In the genomic region with DNA sequence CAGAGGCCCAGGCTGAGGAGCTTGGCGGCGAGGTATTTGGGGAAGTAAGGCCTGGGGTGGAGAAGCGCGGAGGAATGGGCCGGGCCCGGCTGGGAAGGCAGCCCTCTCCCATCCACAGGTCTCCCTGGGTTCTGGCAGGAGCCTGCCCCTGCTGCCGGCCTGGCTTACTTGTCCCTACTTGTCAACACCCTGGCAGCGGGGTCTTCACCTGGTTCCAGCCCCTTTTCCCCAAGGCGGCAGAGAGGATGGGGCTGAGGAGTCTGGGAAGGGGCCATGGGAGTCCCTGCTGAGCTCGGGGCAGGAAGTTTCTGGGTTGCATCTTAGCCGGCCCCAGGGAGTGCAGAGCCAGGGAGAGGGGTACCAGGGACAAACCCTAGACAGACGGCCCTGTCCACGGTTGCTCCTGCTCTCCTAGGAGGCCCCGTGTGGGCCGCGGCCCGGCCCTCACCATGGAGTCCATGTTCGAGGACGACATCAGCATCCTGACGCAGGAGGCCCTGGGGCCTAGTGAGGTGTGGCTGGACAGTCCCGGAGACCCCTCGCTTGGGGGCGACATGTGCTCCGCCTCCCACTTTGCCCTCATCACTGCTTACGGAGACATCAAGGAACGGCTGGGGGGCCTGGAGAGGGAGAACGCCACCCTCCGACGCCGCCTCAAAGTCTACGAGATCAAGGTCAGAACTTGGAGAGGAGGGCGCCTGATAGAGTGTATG, we compare ENCODE assay signal across 10 cellular contexts. TPM values are rescaled to one million over a fixed set of nuclear protein-coding genes. Genes with fewer than 3 reads are reported as not detected.
DNase-seq lines count a peak whose midpoint lies in the region; ATAC-seq, FAIRE-seq and TF ChIP-seq lines count a peak whose summit lies in the region.
"Had no signal": no experiment of that assay in that cellular context is flagged by ENCODE, and none has a peak within 500 bp of the region (broad histone marks: within the 10 kb centered on the region; RNA-seq: fewer than 3 reads in every experiment).

No MANE protein-coding gene starts in this region.

- no peak overlapping the region for H3T11ph ChIP-seq in H9 (ENCODE audit: low read length)

- H2BK15ac ChIP-seq in H9 (ENCODE audit: low read depth, low read length): no peak overlapping the region

- no peak overlapping the region for H3K9ac ChIP-seq in H9 (ENCODE audit: extremely low read depth, insufficient read length, low read length)

- H3K36me3 ChIP-seq in mucosa of descending colon (ENCODE audit: low read depth): no peaks in the 10 kb centered on the region

- H2AK5ac ChIP-seq in H9 (ENCODE audit: insufficient read length, low read length): no peak overlapping the region

- WGBS in H9 (ENCODE audit: extremely low coverage, insufficient read length, low lambda C conversion rate): no CpG with 5 or more reads among the region's 32 CpGs

- H3K56ac ChIP-seq in H9 (ENCODE audit: insufficient read length, low read depth, low read length): no peak overlapping the region

- H3K4me1 Mint-ChIP-seq in H9: peaks cover 23 to 39% of the 10 kb centered on the region in 2 experiments

- H2BK5ac ChIP-seq in H9 (ENCODE audit: insufficient read length, low read length): no peak overlapping the region

- H3K9me3 Mint-ChIP-seq in H9: no peaks in the 10 kb centered on the region; a peak in 1 of 5 replicates

- no peaks in the 10 kb centered on the region for H3K79me1 ChIP-seq in H9 (ENCODE audit: insufficient read depth, low read depth, low read length, poor library complexity, severe bottlenecking)

- DNase-seq in 8988T (peak; percentile 28), H9 (no peak), choroid plexus epithelial cell (ENCODE audit: low read depth) (no peak), mucosa of descending colon (no peak), H54 (ENCODE audit: insufficient read length, low spot score) (no peak), SHP77 (lab: John Stamatoyannopoulos, UW) (no peak)

- H3K4me3 ChIP-seq in choroid plexus epithelial cell (ENCODE audit: low read depth, low read length) (peak overlapping the region; percentile 69), mucosa of descending colon (no peak overlapping the region)

- no peaks in the 10 kb centered on the region for H3K27me3 ChIP-seq in H9 (ENCODE audit: insufficient read depth, low read length)

- H3K4ac ChIP-seq in H9 (ENCODE audit: low read depth, low read length): no peak overlapping the region

- H3K23ac ChIP-seq in H9 (ENCODE audit: insufficient read length, low read depth, low read length): no peak overlapping the region

- H2BK20ac ChIP-seq in H9 (ENCODE audit: low read depth, low read length, poor library complexity, severe bottlenecking): no peak overlapping the region

- no peak overlapping the region for H4K8ac ChIP-seq in H9 (replicated peaks; ENCODE audit: insufficient read length, low read depth, low read length)

- no peak for TF ChIP-seq CTCF in H9 (conservative IDR thresholded peaks at IDR 0.05)
- TF ChIP-seq CTCF in choroid plexus epithelial cell (conservative IDR thresholded peaks at IDR 0.05; ENCODE audit: low read depth, low read length): no peak
- no peak for TF ChIP-seq CTCF in mucosa of descending colon (IDR thresholded peaks at IDR 0.05)

- no peaks in the 10 kb centered on the region for H3K9me3 ChIP-seq in H9 (ENCODE audit: control insufficient read depth, low read depth, low read length)
- no peaks in the 10 kb centered on the region for H3K9me3 ChIP-seq in mucosa of descending colon

- H4K20me1 ChIP-seq in H9 (ENCODE audit: control insufficient read depth, insufficient read depth, insufficient read length): no peaks in the 10 kb centered on the region

- peaks cover 2% of the 10 kb centered on the region; the same call in 1 of the 2 replicates for H3K27me3 Mint-ChIP-seq in H9 (ENCODE audit: low read depth)

- H2AFZ ChIP-seq in H9 (ENCODE audit: low read length): no peak overlapping the region

- no peak overlapping the region for H2BK120ac ChIP-seq in H9 (ENCODE audit: low read depth, low read length, poor library complexity, severe bottlenecking)

- ATAC-seq in mucosa of descending colon (peak; percentile 10), HG03196 (IDR thresholded peaks at IDR 0.05; ENCODE audit: unreplicated experiment) (no peak), HG03135 (IDR thresholded peaks at IDR 0.05; ENCODE audit: unreplicated experiment) (no peak)

- intact Hi-C loops in mucosa of descending colon (cut with DNase I, micrococcal nuclease): no loop called here

- peak overlapping the region; percentile 57 for H3K4me2 ChIP-seq in H9 (ENCODE audit: insufficient read depth, insufficient read length, low read length)

- H3K4me3 Mint-ChIP-seq in H9: peak overlapping the region; percentile 79 to 97

- H3K27ac ChIP-seq in H9 (ENCODE audit: insufficient read length, low read depth, low read length): no peak overlapping the region

- no peak for FAIRE-seq in H54 (lab: Jason Lieb, UNC)

- TF ChIP-seq POLR2A in H54 (IDR thresholded peaks at IDR 0.05; ENCODE audit: low read depth, low read length): no peak

- H4K5ac ChIP-seq in H9 (ENCODE audit: insufficient read length, low read depth, low read length): no peak overlapping the region

- no peaks in the 10 kb centered on the region for H3K79me2 ChIP-seq in H9 (ENCODE audit: insufficient read depth, low read length)

- H3K4me1 ChIP-seq in H9 (ENCODE audit: insufficient read depth, low read length): peaks cover 14% of the 10 kb centered on the region; the same call in 1 of the 2 replicates
- peaks cover 16% of the 10 kb centered on the region for H3K4me1 ChIP-seq in mucosa of descending colon (ENCODE audit: low read depth)

- H3K27ac Mint-ChIP-seq in H9: no peak overlapping the region; a peak in 1 of 7 replicates

- no peak overlapping the region for H3K18ac ChIP-seq in H9 (ENCODE audit: insufficient read length, low read depth, low read length)

- H2BK12ac ChIP-seq in H9 (ENCODE audit: insufficient read length, low read depth, low read length): no peak overlapping the region

- no peak overlapping the region for H4K91ac ChIP-seq in H9 (ENCODE audit: insufficient read length, low read depth, low read length)

- H3K23me2 ChIP-seq in H9 (ENCODE audit: insufficient read length, low read depth, low read length, poor library complexity, severe bottlenecking): peaks cover 14% of the 10 kb centered on the region

- H3K14ac ChIP-seq in H9 (ENCODE audit: insufficient read depth, low read length): no peak overlapping the region

- H3K36me3 Mint-ChIP-seq in H9 (ENCODE audit: insufficient read depth in 1 of 3, low read depth in 3 of 3): peaks cover 0 to 29% (median 13%) of the 10 kb centered on the region in 3 experiments; a peak in 6 of 7 replicates

RNA-seq across cellular contexts. Expression of gene TBKBP1, which starts 1.9 kb away (rescaled TPM):
- total RNA-seq in H9 (2021): 33.2 and 33.6 TPM in 2 replicates
- total RNA-seq in mucosa of descending colon: 10 to 100 TPM in 1 of 3 donors, 1 to 10 TPM in 2; 2.3 to 20.3 (median 3.2) TPM

RNA-seq across cellular contexts. Expression of gene TBX21, which starts 37.2 kb away (rescaled TPM):
- total RNA-seq in H9 (2021) (not detected in 2 replicates), mucosa of descending colon (1 to 10 TPM in 2 of 3 donors, under 1 TPM in 1; 0.72 to 1.2 (median 1.2) TPM)
- total RNA-seq: HT1080, myocyte had no signal

RNA-seq across cellular contexts. Expression of gene KPNB1, which starts 46.1 kb away (rescaled TPM):
- 742 and 764 TPM in 2 replicates for total RNA-seq in H9 (2021)
- 100 to 1,000 TPM; 162 to 269 (median 217) TPM for total RNA-seq in mucosa of descending colon
